10 cellular contexts compared by ENCODE assay signal in the genomic region with DNA sequence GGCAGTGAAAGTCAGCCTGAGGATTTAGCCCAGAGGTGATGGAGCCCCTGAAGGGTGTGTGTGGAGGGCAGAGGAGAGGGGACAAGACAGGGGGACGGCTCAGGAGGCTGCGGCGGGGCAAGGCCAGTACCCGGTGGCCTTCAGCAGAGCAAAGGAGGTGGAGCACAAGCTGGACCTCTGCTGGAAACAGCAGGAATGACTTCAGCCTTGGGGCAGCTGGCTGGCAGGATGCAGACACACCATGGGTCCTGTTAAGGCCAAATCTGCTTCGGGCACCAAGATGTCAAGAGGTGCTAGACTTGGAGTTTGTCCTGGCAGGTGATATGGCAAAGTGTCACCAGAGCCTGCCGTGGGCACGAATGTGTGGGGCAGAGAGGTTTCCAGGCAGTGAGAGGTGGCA.
DNase-seq lines count a peak whose midpoint lies in the region; TF ChIP-seq lines count a peak whose summit lies in the region.
"Had no signal": no experiment of that assay in that cellular context is flagged by ENCODE, and none has a peak within 500 bp of the region (broad histone marks: within the 10 kb centered on the region; RNA-seq: fewer than 3 reads in every experiment).

No MANE protein-coding gene starts in this region.

- H3K9me3 ChIP-seq in AG04450 (ENCODE audit: control insufficient read depth, insufficient read depth, low read length) (no peaks in the 10 kb centered on the region; the same call in 1 of the 2 replicates), mucosa of rectum (ENCODE audit: control insufficient read depth in 2 of 2, low read length in 2 of 2) (no peaks in the 10 kb centered on the region)
- H3K9me3 ChIP-seq: MG63 had no signal

- in situ Hi-C loops in astrocyte of the spinal cord (cut with HindIII; ENCODE audit: low sequenced_read_pairs) (no loop called here), GM13977 (cut with MboI; ENCODE audit: low pct_unique_long_range_greater_than_20kb, low sequenced_read_pairs, unreplicated experiment) (no loop called here)

- peaks cover 0 to 6% of the 10 kb centered on the region in 2 donors for H3K4me1 ChIP-seq in mucosa of rectum (ENCODE audit: control insufficient read depth in 2 of 2, insufficient read depth in 2 of 2, low read length in 2 of 2)

- no peak overlapping the region for H3K9ac ChIP-seq in mucosa of rectum (ENCODE audit: low read depth in 1 of 2, low read length in 2 of 2)

- H3K27me3 ChIP-seq in AG04450 (ENCODE audit: control insufficient read depth, insufficient read depth, low read length), result no peaks in the 10 kb centered on the region
- H3K27me3 ChIP-seq in mucosa of rectum (ENCODE audit: control insufficient read depth in 2 of 2, insufficient read depth in 2 of 2, low read length in 2 of 2), result no peaks in the 10 kb centered on the region
- H3K27me3 ChIP-seq: MG63 had no signal

- CTCF ChIA-PET in AG04450 (lab: Charles Lee), result no interaction called here

- H3K27ac ChIP-seq in AG04450 (ENCODE audit: low read depth, low read length) (no peak overlapping the region), mucosa of rectum (ENCODE audit: low read depth in 2 of 2, low read length in 2 of 2) (peak overlapping the region; percentile 16 to 27)

- DNase-seq in AG04450 (ENCODE audit: low read depth, low spot score) (no peak), astrocyte of the spinal cord (ENCODE audit: low read depth, low spot score) (no peak), GM13977 (ENCODE audit: low spot score) (no peak), HUDEP-2 (lab: John Stamatoyannopoulos, UW; ENCODE audit: unreplicated experiment in 76 of 76) (no peak), NCI-H128 (lab: John Stamatoyannopoulos, UW; ENCODE audit: unreplicated experiment) (no peak)
- no peak for DNase-seq in central memory CD4-positive, alpha-beta T cell
- DNase-seq: MG63, NCI-H510A had no signal

- peaks cover 15 to 26% of the 10 kb centered on the region in 2 donors for H3K36me3 ChIP-seq in mucosa of rectum (ENCODE audit: control insufficient read depth in 2 of 2, insufficient read depth in 2 of 2, low read length in 2 of 2)
- H3K36me3 ChIP-seq: MG63 had no signal

- TF ChIP-seq CTCF in AG04450 (IDR thresholded peaks at IDR 0.05; ENCODE audit: low read depth, low read length), result peak; percentile 11; the same call in 1 of the 2 replicates
- peak; percentile 22 for TF ChIP-seq CTCF in GM12873 (IDR thresholded peaks at IDR 0.05; ENCODE audit: insufficient read depth, low read depth, low read length, missing control alignments)
- TF ChIP-seq CTCF in astrocyte of the spinal cord (IDR thresholded peaks at IDR 0.05; ENCODE audit: low read depth, low read length), result peak; percentile 14
- no peak for TF ChIP-seq CTCF in GM13977 (IDR thresholded peaks at IDR 0.05; ENCODE audit: extremely low read depth, insufficient read depth, missing control alignments)

- POLR2A ChIA-PET in AG04450 (lab: Yijun Ruan, JAX), result no interaction called here

- H3K4me3 ChIP-seq in AG04450 (ENCODE audit: low read depth, low read length) (no peak overlapping the region), astrocyte of the spinal cord (ENCODE audit: low read depth, low read length) (no peak overlapping the region), mucosa of rectum (ENCODE audit: low read length in 2 of 2) (no peak overlapping the region)
- H3K4me3 ChIP-seq: MG63 had no signal
